ENCODE assay signal across 15 cellular contexts in the genomic region with DNA sequence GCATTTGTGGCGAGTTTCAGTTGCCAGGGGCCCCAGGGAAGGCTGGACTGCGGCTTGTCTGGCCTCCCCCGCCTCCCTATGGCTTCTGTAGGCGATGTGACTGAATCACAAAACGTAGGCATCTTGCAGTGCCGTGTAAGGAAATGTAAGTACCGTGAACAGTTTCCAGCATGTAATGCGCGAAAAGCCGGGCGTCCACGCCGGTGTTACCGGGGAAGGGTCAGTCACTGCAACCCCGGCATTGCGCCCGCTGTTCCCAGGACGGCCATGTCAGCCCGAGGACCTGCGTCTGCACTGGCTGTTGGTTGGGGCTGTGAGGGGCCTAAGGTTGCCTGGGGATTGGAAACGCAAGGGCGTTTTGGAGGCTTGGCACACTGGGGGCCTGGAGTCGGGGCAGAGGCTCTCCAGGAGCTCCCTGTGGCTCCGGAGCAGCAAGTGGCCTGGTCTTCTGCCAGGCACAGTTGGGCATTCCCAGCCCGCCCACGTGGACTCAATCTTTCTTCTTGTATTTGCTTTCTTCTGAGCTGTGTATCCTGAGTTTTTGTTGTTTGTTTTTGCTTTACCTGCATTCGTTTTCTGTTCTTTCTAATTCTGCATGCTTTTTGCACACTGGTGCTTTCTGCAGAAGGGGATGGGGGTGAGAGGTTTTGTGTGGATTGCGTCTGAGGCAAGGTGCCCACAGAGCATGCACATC. TPM values are rescaled to one million over a fixed set of nuclear protein-coding genes. Genes with fewer than 3 reads are reported as not detected.
DNase-seq lines count a peak whose midpoint lies in the region; ATAC-seq and TF ChIP-seq lines count a peak whose summit lies in the region.
"Had no signal": no experiment of that assay in that cellular context is flagged by ENCODE, and none has a peak within 500 bp of the region (broad histone marks: within the 10 kb centered on the region; RNA-seq: fewer than 3 reads in every experiment).

No MANE protein-coding gene starts in this region.

- H3K23ac ChIP-seq in trophoblast cell (ENCODE audit: low read length) = no peak overlapping the region

- no peak overlapping the region for H4K91ac ChIP-seq in trophoblast cell (ENCODE audit: low read depth, low read length)

- H3K27ac ChIP-seq in endodermal cell (ENCODE audit: low read depth, low read length) (no peak overlapping the region), trophoblast cell (ENCODE audit: low read depth, low read length) (no peak overlapping the region)
- H3K27ac ChIP-seq: thyroid gland had no signal

- WGBS in endodermal cell (ENCODE audit: insufficient coverage in 1 of 2, insufficient read length in 1 of 2), 2 experiments = 91% methylated on average over 23 to 28 of the region's 28 CpGs
- no CpG with 5 or more reads among the region's 28 CpGs for WGBS in trophoblast cell (ENCODE audit: extremely low coverage, insufficient coverage, insufficient read length)

- H3K18ac ChIP-seq in trophoblast cell (ENCODE audit: low read length) = no peak overlapping the region

- H3K4ac ChIP-seq in trophoblast cell (ENCODE audit: low read depth, low read length) = no peak overlapping the region

- H3K36me3 ChIP-seq in endodermal cell (ENCODE audit: control insufficient read depth, insufficient read depth, low read length) (no peaks in the 10 kb centered on the region), trophoblast cell (ENCODE audit: control insufficient read depth in 1 of 2, insufficient read depth in 2 of 2, low read length in 2 of 2) (no peaks in the 10 kb centered on the region)
- H3K36me3 ChIP-seq: thyroid gland had no signal

- H2BK5ac ChIP-seq in trophoblast cell (ENCODE audit: low read depth, low read length, poor library complexity) = no peak overlapping the region

- peaks cover 55% of the 10 kb centered on the region for H3K27me3 Mint-ChIP-seq in activated T-cell treated with anti-CD3 and anti-CD28 coated beads, Interleukin-2, amount 50 U/mL, for 72 hours (ENCODE audit: low read depth)
- H3K27me3 Mint-ChIP-seq in endodermal cell (ENCODE audit: insufficient read depth) = peaks cover 62% of the 10 kb centered on the region

- H3K4me1 ChIP-seq in endodermal cell (ENCODE audit: control insufficient read depth, insufficient read depth, low read length) = no peaks in the 10 kb centered on the region
- H3K4me1 ChIP-seq in trophoblast cell (ENCODE audit: control insufficient read depth in 1 of 2, insufficient read depth in 2 of 2, low read length in 2 of 2) = peaks cover 3 to 4% of the 10 kb centered on the region in 2 experiments

- no peak overlapping the region for H3K4me3 ChIP-seq in endodermal cell (ENCODE audit: low read length)
- no peak overlapping the region for H3K4me3 ChIP-seq in trophoblast cell (ENCODE audit: low read depth, low read length)

- H3K9me3 ChIP-seq in endodermal cell (ENCODE audit: control insufficient read depth, low read length) (no peaks in the 10 kb centered on the region), trophoblast cell (ENCODE audit: insufficient read depth, low read depth, low read length) (no peaks in the 10 kb centered on the region)
- H3K9me3 ChIP-seq: thyroid gland had no signal

- H2BK120ac ChIP-seq in trophoblast cell (ENCODE audit: insufficient read depth, low read length, poor library complexity) = no peak overlapping the region

- H2AK5ac ChIP-seq in trophoblast cell (ENCODE audit: low read length) = no peak overlapping the region

- H3K27ac Mint-ChIP-seq in activated T-cell treated with anti-CD3 and anti-CD28 coated beads, Interleukin-2, amount 50 U/mL, for 72 hours = no peak overlapping the region
- no peak overlapping the region for H3K27ac Mint-ChIP-seq in endodermal cell

- TF ChIP-seq EP300 in Ishikawa (IDR thresholded peaks at IDR 0.05; ENCODE audit: borderline replicate concordance) = no peak

- no peak overlapping the region for H2AFZ ChIP-seq in trophoblast cell (ENCODE audit: insufficient read depth, low read length, poor library complexity)

- no peak for ATAC-seq in activated T-cell treated with anti-CD3 and anti-CD28 coated beads, Interleukin-2, amount 50 U/mL, for 72 hours (replicated peaks in 1 of 2)
- no peak for ATAC-seq in HG02852 (IDR thresholded peaks at IDR 0.05; ENCODE audit: unreplicated experiment)

- TF ChIP-seq RAD21 in Ishikawa (IDR thresholded peaks at IDR 0.05; ENCODE audit: low read depth) = no peak

- H4K12ac ChIP-seq in trophoblast cell (ENCODE audit: low read depth, low read length) = no peak overlapping the region

- no peaks in the 10 kb centered on the region for H3K79me2 ChIP-seq in trophoblast cell (ENCODE audit: control insufficient read depth, insufficient read depth, low read length, poor library complexity)

- H3K36me3 Mint-ChIP-seq in activated T-cell treated with anti-CD3 and anti-CD28 coated beads, Interleukin-2, amount 50 U/mL, for 72 hours (ENCODE audit: insufficient read depth in 2 of 2) = peaks cover 3 to 4% of the 10 kb centered on the region in 2 donors
- no peaks in the 10 kb centered on the region for H3K36me3 Mint-ChIP-seq in endodermal cell (ENCODE audit: low read depth)

- H3K4me2 ChIP-seq in trophoblast cell (ENCODE audit: low read length) = no peak overlapping the region

- H4K8ac ChIP-seq in trophoblast cell (ENCODE audit: low read depth, low read length) = no peak overlapping the region

- no peak for TF ChIP-seq CTCF in endodermal cell (conservative IDR thresholded peaks at IDR 0.05)

- H3K4me3 Mint-ChIP-seq in activated T-cell treated with anti-CD3 and anti-CD28 coated beads, Interleukin-2, amount 50 U/mL, for 72 hours = peak overlapping the region; percentile 14 to 39
- H3K4me3 Mint-ChIP-seq in endodermal cell = peak overlapping the region; percentile 54

- peaks cover 5% of the 10 kb centered on the region for H3K4me1 Mint-ChIP-seq in activated T-cell treated with anti-CD3 and anti-CD28 coated beads, Interleukin-2, amount 50 U/mL, for 72 hours (ENCODE audit: low read depth)
- H3K4me1 Mint-ChIP-seq in endodermal cell = peaks cover 2% of the 10 kb centered on the region

- H2BK12ac ChIP-seq in trophoblast cell (ENCODE audit: low read length) = no peak overlapping the region

- H3K14ac ChIP-seq in trophoblast cell (ENCODE audit: low read length) = no peak overlapping the region

- no peak for TF ChIP-seq POLR2A in erythroblast (IDR thresholded peaks at IDR 0.05; ENCODE audit: low read length)

- peaks cover 4% of the 10 kb centered on the region for H3K79me1 ChIP-seq in trophoblast cell (ENCODE audit: low read length)

- no peak for DNase-seq in activated T-cell treated with anti-CD3 and anti-CD28 coated beads, Interleukin-2, amount 50 U/mL, for 72 hours
- DNase-seq in activated T-cell treated with anti-CD3 and anti-CD28 coated beads, Interleukin-2, amount 50 U/mL, for 1 hour = no peak
- DNase-seq in endodermal cell = no peak
- no peak for DNase-seq in trophoblast cell
- DNase-seq in SHP77 (lab: John Stamatoyannopoulos, UW) = no peak
- no peak for DNase-seq in erythroblast (lab: John Stamatoyannopoulos, UW)
- DNase-seq: effector CD8-positive, alpha-beta T cell; foreskin melanocyte; MV-4-11; NCI-H446 treated with DMSO at 0.1 percent for 48 hours; thyroid gland had no signal

- H3K27me3 ChIP-seq in endodermal cell (ENCODE audit: control insufficient read depth, insufficient read depth, low read length, poor library complexity, severe bottlenecking) (peaks cover 48% of the 10 kb centered on the region), trophoblast cell (ENCODE audit: insufficient read depth, low read length) (no peaks in the 10 kb centered on the region)
- H3K27me3 ChIP-seq: thyroid gland had no signal

- no peak overlapping the region for H3K9ac ChIP-seq in endodermal cell (ENCODE audit: extremely low read depth, low read length, poor library complexity, severe bottlenecking)
- H3K9ac ChIP-seq in trophoblast cell (ENCODE audit: low read length) = peak overlapping the region; percentile 60

- peaks cover 0 to 3% of the 10 kb centered on the region in 2 donors for H3K9me3 Mint-ChIP-seq in activated T-cell treated with anti-CD3 and anti-CD28 coated beads, Interleukin-2, amount 50 U/mL, for 72 hours
- H3K9me3 Mint-ChIP-seq in endodermal cell = no peaks in the 10 kb centered on the region

TF ChIP-seq in Ishikawa, 13 proteins besides CTCF, POLR2A, EP300 and RAD21:
- TF ChIP-seq EGR1 (IDR thresholded peaks at IDR 0.05) = 0 out of 2 replicates have a peak, but pooled peaks have one; percentile 40
- TF ChIP-seq TAF1 (IDR thresholded peaks at IDR 0.05; ENCODE audit: low read depth) = no peak

RNA-seq across cellular contexts. Expression of a gene that starts 36.9 kb away (rescaled TPM):
- not detected for total RNA-seq in activated T-cell treated with anti-CD3 and anti-CD28 coated beads, Interleukin-2, amount 50 U/mL, for 72 hours
- total RNA-seq in endodermal cell = 10 to 100 TPM; 16.3 to 22.8 TPM
- polyA plus RNA-seq in endodermal cell (2013, experiment 1 of 2) = 20.9 TPM
- polyA plus RNA-seq in endodermal cell (2013, experiment 2 of 2) = 19.5 TPM
- 36.7 and 38.3 TPM in 2 replicates for polyA plus RNA-seq in trophoblast cell (2013)
- total RNA-seq: HT-29; T-helper 2 cell treated with Interferon-gamma antibody and Interleukin-4, amounts not matched to agents 100 ng/mL and 5 ng/mL, for 36 hours had no signal

Comparison
In these comparisons a context has a peak if more than half of its experiments do, and no peak if none do; other contexts are left out.
1. RNA of a gene that starts 36.9 kb away (total RNA-seq): 16.3 to 22.8 TPM in endodermal cell; not detected in activated T-cell treated with anti-CD3 and anti-CD28 coated beads, Interleukin-2, amount 50 U/mL, for 72 hours; every median in the first group is over 10 times any median in the second.